ENCODE assay signal across 8 cellular contexts in the genomic region with DNA sequence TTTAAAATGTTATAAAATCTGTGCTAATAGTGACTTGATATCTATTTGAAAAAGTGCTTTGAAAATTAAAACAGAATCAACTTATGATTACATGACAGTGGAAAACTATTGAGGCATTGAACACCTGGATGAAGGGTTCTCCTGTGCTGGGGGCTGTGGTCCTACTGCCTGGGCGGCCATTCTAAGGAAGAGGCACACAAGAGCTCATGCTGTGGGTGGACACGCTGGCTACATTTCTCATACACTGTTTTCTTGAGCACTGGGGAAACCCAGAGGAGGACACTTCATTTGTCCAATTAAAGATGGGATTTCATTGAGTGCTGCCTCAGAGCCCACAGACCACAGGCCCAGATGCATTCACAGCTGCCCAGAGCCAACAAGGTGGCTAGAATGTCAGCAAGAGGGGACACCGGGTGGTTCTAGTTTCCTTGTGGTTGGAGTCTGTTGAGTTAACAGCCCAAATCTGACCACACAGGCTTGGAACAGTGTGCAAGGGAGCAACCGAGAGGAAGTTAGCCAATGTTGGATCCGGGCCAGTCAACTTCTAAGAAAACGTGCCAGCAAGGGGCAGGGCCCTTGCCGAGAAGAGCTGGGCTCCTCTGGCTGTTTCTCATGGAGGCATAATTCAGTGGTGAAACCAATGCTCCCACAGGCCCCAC. TPM values are rescaled to one million over a fixed set of nuclear protein-coding genes. Genes with fewer than 3 reads are reported as not detected.
DNase-seq lines count a peak whose midpoint lies in the region; ATAC-seq and TF ChIP-seq lines count a peak whose summit lies in the region.

No MANE protein-coding gene starts in this region.

- no peaks in the 10 kb centered on the region for H3K36me3 ChIP-seq in RWPE2 (ENCODE audit: low read depth)

- DNase-seq in RWPE2 (ENCODE audit: low spot score) (peak; percentile 73), amygdala (lab: John Stamatoyannopoulos, UW) (peak in 47 of 56 donors; percentile 6 to 78 (median 42)), inferior parietal cortex (ENCODE audit: extremely low spot score) (peak; percentile 44), mesothelial cell of epicardium (ENCODE audit: low spot score in 2 of 2, unreplicated experiment in 2 of 2) (no peak), NCI-H748 treated with DMSO at 0.1 percent for 48 hours (lab: John Stamatoyannopoulos, UW) (no peak)
- peak; percentile 10 for DNase-seq in stimulated activated CD8-positive, alpha-beta memory T cell treated with anti-CD3 and anti-CD28 coated beads, Interleukin-12 subunit alpha, Interleukin-12 subunit beta, amount 100 ng/mL, for 4 hours (ENCODE audit: low read depth)

- H3K27me3 ChIP-seq in RWPE2 (ENCODE audit: insufficient read depth, poor library complexity, severe bottlenecking) = no peaks in the 10 kb centered on the region

- peaks cover 19% of the 10 kb centered on the region for H3K4me1 ChIP-seq in RWPE2 (ENCODE audit: insufficient read depth, poor library complexity, severe bottlenecking)

- peaks cover 6% of the 10 kb centered on the region for H3K4me1 Mint-ChIP-seq in mesothelial cell of epicardium

- no peaks in the 10 kb centered on the region for H3K9me3 ChIP-seq in RWPE2 (ENCODE audit: severe bottlenecking)

- H3K27me3 Mint-ChIP-seq in mesothelial cell of epicardium (ENCODE audit: low read depth) = no peaks in the 10 kb centered on the region

- no peaks in the 10 kb centered on the region for H3K9me3 Mint-ChIP-seq in mesothelial cell of epicardium

- H3K4me3 Mint-ChIP-seq in mesothelial cell of epicardium = no peak overlapping the region

- TF ChIP-seq POLR2A in GM18505 (IDR thresholded peaks at IDR 0.05; ENCODE audit: borderline replicate concordance, extremely low read depth, insufficient read depth, insufficient read length) = no peak

- ATAC-seq in GM18505 (IDR thresholded peaks at IDR 0.05; ENCODE audit: unreplicated experiment) = peak; percentile 51
- ATAC-seq in HG03135 (IDR thresholded peaks at IDR 0.05; ENCODE audit: unreplicated experiment) = peak; percentile 61
- ATAC-seq in RWPE2 (ENCODE audit: low read depth) = peak; percentile 86

- H3K27ac Mint-ChIP-seq in mesothelial cell of epicardium = no peak overlapping the region

- no peak overlapping the region for H3K4me3 ChIP-seq in RWPE2 (ENCODE audit: severe bottlenecking)

- no peak for TF ChIP-seq CTCF in RWPE2 (IDR thresholded peaks at IDR 0.05; ENCODE audit: poor library complexity, severe bottlenecking)
- TF ChIP-seq CTCF in mesothelial cell of epicardium (IDR thresholded peaks at IDR 0.05; ENCODE audit: unreplicated experiment) = no peak

- H3K36me3 Mint-ChIP-seq in mesothelial cell of epicardium = no peaks in the 10 kb centered on the region

- H3K27ac ChIP-seq in RWPE2 (ENCODE audit: poor library complexity, severe bottlenecking) = peak overlapping the region; percentile 23

RNA-seq across cellular contexts. Expression of gene SORL1, which starts 35.1 kb away (rescaled TPM):
- total RNA-seq in mesothelial cell of epicardium = 28.0 to 32.8 TPM (median 29.8 TPM) in 3 replicates

Comparison
In these comparisons a context has a peak if more than half of its experiments do, and no peak if none do; other contexts are left out.
1. DNase-seq: peak in RWPE2 (single experiment), amygdala (47 of 56), inferior parietal cortex (single experiment) and stimulated activated CD8-positive, alpha-beta memory T cell treated with anti-CD3 and anti-CD28 coated beads, Interleukin-12 subunit alpha, Interleukin-12 subunit beta, amount 100 ng/mL, for 4 hours (single experiment); none in mesothelial cell of epicardium (0 of 2) and NCI-H748 treated with DMSO at 0.1 percent for 48 hours (single experiment).
2. Peak in every context shown above with its lines, with median percentiles within 50 percentile points of each other: ATAC-seq.